8 cellular contexts compared by ENCODE assay signal in the genomic region with DNA sequence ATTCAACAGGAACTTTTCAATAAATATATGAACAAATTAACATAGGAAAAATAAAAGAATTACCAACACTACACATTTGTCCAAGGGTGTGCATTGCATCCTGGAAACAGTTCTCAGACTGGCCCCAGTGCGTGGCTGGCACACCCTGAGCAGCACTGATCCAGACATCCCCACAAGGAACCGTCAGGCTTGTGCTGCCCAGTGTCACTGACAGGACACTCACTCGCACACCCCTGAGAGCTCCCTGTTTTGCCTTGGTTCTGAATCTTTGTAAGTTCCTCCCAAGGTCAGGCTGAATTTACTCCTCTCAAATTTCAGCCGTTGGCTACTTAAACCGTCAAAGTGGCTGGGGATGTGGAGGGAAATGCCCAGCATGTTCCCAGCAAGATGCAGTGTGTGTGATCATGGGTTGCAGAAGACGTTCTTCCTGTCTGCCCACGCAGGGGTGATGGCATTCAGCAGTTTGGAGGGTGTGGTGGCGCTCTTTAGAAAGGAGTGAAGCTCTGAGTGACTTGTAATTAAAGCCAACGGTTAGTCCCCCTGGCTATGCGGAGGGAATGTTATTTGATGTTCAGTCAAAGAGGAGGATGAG. TPM values are rescaled to one million over a fixed set of nuclear protein-coding genes. Genes with fewer than 3 reads are reported as not detected.
DNase-seq lines count a peak whose midpoint lies in the region; ATAC-seq, FAIRE-seq and TF ChIP-seq lines count a peak whose summit lies in the region.

No MANE protein-coding gene starts in this region.

- H3F3A ChIP-seq in GM23338 (replicated peaks; ENCODE audit: low read depth) = peaks cover 14% of the 10 kb centered on the region; the same call in 1 of the 2 replicates

- intact Hi-C loops in heart right ventricle (cut with DNase I) = loop anchor here in 1 of 10 donors (2.0 kb wide), 1 partner anchor 15 kb away; a partner anchor contains a TSS

- H3K27ac ChIP-seq in GM23338 (ENCODE audit: low read depth) (no peak overlapping the region), heart right ventricle (peak overlapping the region; percentile 84 to 99 (median 93)), small intestine (ENCODE audit: low read depth in 1 of 2, low read length in 1 of 2) (peak overlapping the region; percentile 79 to 96)

- H3K4me3 Mint-ChIP-seq in GM23338 = peak overlapping the region; percentile 89
- H3K4me3 Mint-ChIP-seq in endothelial cell (ENCODE audit: unreplicated experiment) = no peak overlapping the region
- H3K4me3 Mint-ChIP-seq in progenitor cell of endocrine pancreas (ENCODE audit: low read depth) = no peak overlapping the region

- H3K36me3 Mint-ChIP-seq in GM23338 (ENCODE audit: low read depth) (peaks cover 9% of the 10 kb centered on the region; the same call in 2 of the 3 replicates), endothelial cell (ENCODE audit: low read depth, unreplicated experiment) (no peaks in the 10 kb centered on the region), progenitor cell of endocrine pancreas (ENCODE audit: insufficient read depth) (no peaks in the 10 kb centered on the region)

- 16 to 24% methylated on average over 10 of the region's 10 CpGs for WGBS in heart right ventricle, 2 donors
- WGBS in small intestine, 3 donors = 8 to 17% (median 9%) methylated on average over 10 of the region's 10 CpGs

- H3K4me2 ChIP-seq in GM23338 = peak overlapping the region; percentile 74

- FAIRE-seq in small intestine (lab: Jason Lieb, UNC) = no peak

- H3K27me3 Mint-ChIP-seq in GM23338 (ENCODE audit: insufficient read depth, low read depth, poor library complexity) (peaks cover 53% of the 10 kb centered on the region), endothelial cell (ENCODE audit: unreplicated experiment) (peaks cover 13% of the 10 kb centered on the region), progenitor cell of endocrine pancreas (peaks cover 87% of the 10 kb centered on the region)

- no peaks in the 10 kb centered on the region for H3K9me3 Mint-ChIP-seq in GM23338
- no peaks in the 10 kb centered on the region for H3K9me3 Mint-ChIP-seq in endothelial cell (ENCODE audit: unreplicated experiment)
- H3K9me3 Mint-ChIP-seq in progenitor cell of endocrine pancreas (ENCODE audit: low read depth) = no peaks in the 10 kb centered on the region

- no peaks in the 10 kb centered on the region for H3K9me3 ChIP-seq in heart right ventricle
- H3K9me3 ChIP-seq in small intestine (ENCODE audit: control insufficient read depth, low read depth) = no peaks in the 10 kb centered on the region

- H3K4me1 ChIP-seq in GM23338 (ENCODE audit: insufficient read depth) = peaks cover 28% of the 10 kb centered on the region
- peaks cover 25 to 68% (median 60%) of the 10 kb centered on the region in 9 donors for H3K4me1 ChIP-seq in heart right ventricle
- H3K4me1 ChIP-seq in small intestine (ENCODE audit: control insufficient read depth in 2 of 2, insufficient read depth in 1 of 2, low read depth in 1 of 2, low read length in 1 of 2) = peaks cover 2 to 8% of the 10 kb centered on the region in 2 donors

- H2AFZ ChIP-seq in GM23338 = no peak overlapping the region

- no peaks in the 10 kb centered on the region for H3K9me2 ChIP-seq in GM23338 (ENCODE audit: insufficient read depth)

- H3K36me3 ChIP-seq in GM23338 (ENCODE audit: insufficient read depth) = no peaks in the 10 kb centered on the region
- no peaks in the 10 kb centered on the region for H3K36me3 ChIP-seq in heart right ventricle
- no peaks in the 10 kb centered on the region for H3K36me3 ChIP-seq in small intestine (ENCODE audit: control insufficient read depth in 2 of 2, insufficient read depth in 2 of 2, low read length in 2 of 2)

- H3K27me3 ChIP-seq in GM23338 (ENCODE audit: insufficient read depth) (peaks cover 93% of the 10 kb centered on the region), heart right ventricle (no peaks in the 10 kb centered on the region), small intestine (ENCODE audit: control insufficient read depth in 2 of 2, insufficient read depth in 2 of 2, low read length in 2 of 2) (no peaks in the 10 kb centered on the region)

- H3K79me2 ChIP-seq in GM23338 (replicated peaks; ENCODE audit: insufficient read depth) = no peaks in the 10 kb centered on the region

- H3K27ac Mint-ChIP-seq in GM23338 (no peak overlapping the region), endothelial cell (ENCODE audit: unreplicated experiment) (no peak overlapping the region), progenitor cell of endocrine pancreas (no peak overlapping the region)

- H4K20me1 ChIP-seq in GM23338 (replicated peaks; ENCODE audit: insufficient read depth) = no peaks in the 10 kb centered on the region

- TF ChIP-seq CTCF in GM23338 (conservative IDR thresholded peaks at IDR 0.05; ENCODE audit: low read depth in 2 of 2) = no peak
- no peak for TF ChIP-seq CTCF in heart right ventricle (IDR thresholded peaks at IDR 0.05)
- no peak for TF ChIP-seq CTCF in endothelial cell (IDR thresholded peaks at IDR 0.05; ENCODE audit: unreplicated experiment)
- no peak for TF ChIP-seq CTCF in progenitor cell of endocrine pancreas (IDR thresholded peaks at IDR 0.05; ENCODE audit: unreplicated experiment)

- DNase-seq in GM23338 (ENCODE audit: low spot score) (no peak), RKO (ENCODE audit: low spot score) (peak; percentile 97), heart right ventricle (no peak), small intestine (peak; percentile 52), endothelial cell (ENCODE audit: low spot score) (no peak), progenitor cell of endocrine pancreas (ENCODE audit: low spot score, unreplicated experiment) (no peak)
- peak in 3 of 4 experiments; percentile 17 to 27 (median 20) for DNase-seq in activated naive CD4-positive, alpha-beta T cell (lab: John Stamatoyannopoulos, UW)

- H3K4me3 ChIP-seq in GM23338 (0 out of 2 replicates have a peak overlapping the region, but pooled peaks have one; percentile 19), heart right ventricle (peak overlapping the region in 9 of 10 donors; percentile 53 to 78 (median 73)), small intestine (ENCODE audit: low read depth in 1 of 2, low read length in 2 of 2) (no peak overlapping the region)

- ATAC-seq in GM23338 (no peak), heart right ventricle (peak in 4 of 8 donors; percentile 9 to 20 (median 14)), HG02870 (IDR thresholded peaks at IDR 0.05; ENCODE audit: unreplicated experiment) (no peak)

- H3K4me1 Mint-ChIP-seq in GM23338 = peaks cover 34% of the 10 kb centered on the region
- H3K4me1 Mint-ChIP-seq in endothelial cell (ENCODE audit: unreplicated experiment) = peaks cover 35% of the 10 kb centered on the region
- peaks cover 6% of the 10 kb centered on the region for H3K4me1 Mint-ChIP-seq in progenitor cell of endocrine pancreas (ENCODE audit: low read depth)

TF ChIP-seq in GM23338, 12 proteins besides CTCF, POLR2A, EP300 and RAD21 (continues in another document):
- TF ChIP-seq POLR2AphosphoS5 (IDR thresholded peaks at IDR 0.05; ENCODE audit: low read depth) = no peak

RNA-seq across cellular contexts. Expression of a gene that starts 1.7 kb away (rescaled TPM):
- 8.9 and 13.9 TPM in 2 replicates for total RNA-seq in GM23338 (2014; rRNA removed; shearing (Covaris generic))
- polyA plus RNA-seq in GM23338 (2016; fragmentation: Nextera tagmentation; extraction: Ambion mirVana) (243 and 267 TPM in 2 replicates), heart right ventricle (100 to 1,000 TPM; 195 to 231 TPM), small intestine (100 to 1,000 TPM; 133 to 464 (median 153) TPM)
- total RNA-seq in heart right ventricle (100 to 1,000 TPM in 6 of 10 donors, 10 to 100 TPM in 4; 88.8 to 354 (median 109) TPM), endothelial cell (ENCODE audit: unreplicated experiment) (2.4 TPM), progenitor cell of endocrine pancreas (11.5 TPM in 2 replicates)

RNA-seq across cellular contexts. Expression of a gene that starts 15.5 kb away (rescaled TPM):
- total RNA-seq in GM23338 (2014; rRNA removed; shearing (Covaris generic)) = 13.9 and 31.0 TPM in 2 replicates
- 121 and 133 TPM in 2 replicates for polyA plus RNA-seq in GM23338 (2016; fragmentation: Nextera tagmentation; extraction: Ambion mirVana)
- 100 to 1,000 TPM in 5 of 10 donors, 10 to 100 TPM in 5; 83.3 to 164 (median 97.0) TPM for total RNA-seq in heart right ventricle
- 100 to 1,000 TPM in 1 of 2 donors, 10 to 100 TPM in 1; 31.9 to 268 TPM for polyA plus RNA-seq in heart right ventricle
- 100 to 1,000 TPM in 1 of 3 donors, 10 to 100 TPM in 2; 75.0 to 151 (median 86.2) TPM for polyA plus RNA-seq in small intestine
- not detected for total RNA-seq in endothelial cell (ENCODE audit: unreplicated experiment)
- 4.0 and 5.2 TPM in 2 replicates for total RNA-seq in progenitor cell of endocrine pancreas

RNA-seq across cellular contexts. Expression of a gene that starts 20.8 kb away (rescaled TPM):
- not detected in 2 replicates for total RNA-seq in GM23338 (2014; rRNA removed; shearing (Covaris generic))
- polyA plus RNA-seq in GM23338 (2016; fragmentation: Nextera tagmentation; extraction: Ambion mirVana) (not detected in 2 replicates), heart right ventricle (10 to 100 TPM in 1 of 2 donors, 1 to 10 TPM in 1; 4.4 to 29.8 TPM), small intestine (1 to 10 TPM in 1 of 3 donors, not detected in 2; 5.4 TPM)
- total RNA-seq in heart right ventricle (10 to 100 TPM in 1 of 10 donors, 1 to 10 TPM in 9; 1.9 to 11.6 (median 4.1) TPM), endothelial cell (ENCODE audit: unreplicated experiment) (not detected), progenitor cell of endocrine pancreas (not detected in 2 replicates)

RNA-seq across cellular contexts. Expression of a gene that starts 22.3 kb away (rescaled TPM):
- 1.1 TPM in 1 of 2 replicates, not detected in the other for total RNA-seq in GM23338 (2014; rRNA removed; shearing (Covaris generic))
- polyA plus RNA-seq in GM23338 (2016; fragmentation: Nextera tagmentation; extraction: Ambion mirVana) (4.7 and 6.1 TPM in 2 replicates), heart right ventricle (10 to 100 TPM; 11.9 to 25.4 TPM), small intestine (100 to 1,000 TPM in 1 of 3 donors, 10 to 100 TPM in 1, 1 to 10 TPM in 1; 3.5 to 106 (median 11.0) TPM)
- total RNA-seq in heart right ventricle (10 to 100 TPM in 1 of 10 donors, 1 to 10 TPM in 5, under 1 TPM in 4; 0.75 to 24.3 (median 1.7) TPM), endothelial cell (ENCODE audit: unreplicated experiment) (not detected), progenitor cell of endocrine pancreas (not detected in 2 replicates)

RNA-seq across cellular contexts. Expression of a gene that starts 28.4 kb away (rescaled TPM):
- not detected in 2 replicates for total RNA-seq in GM23338 (2014; rRNA removed; shearing (Covaris generic))
- polyA plus RNA-seq in GM23338 (2016; fragmentation: Nextera tagmentation; extraction: Ambion mirVana) = 1.6 and 2.5 TPM in 2 replicates
- total RNA-seq in heart right ventricle = 10 to 100 TPM in 1 of 10 donors, 1 to 10 TPM in 5, under 1 TPM in 2, not detected in 2; 0.71 to 67.7 (median 2.6) TPM
- 100 to 1,000 TPM in 1 of 2 donors, 10 to 100 TPM in 1; 11.1 to 102 TPM for polyA plus RNA-seq in heart right ventricle
- 100 to 1,000 TPM in 1 of 3 donors, 10 to 100 TPM in 2; 20.4 to 240 (median 22.2) TPM for polyA plus RNA-seq in small intestine
- total RNA-seq in endothelial cell (ENCODE audit: unreplicated experiment) = not detected
- not detected in 2 replicates for total RNA-seq in progenitor cell of endocrine pancreas

Comparison
In these comparisons a context has a peak if more than half of its experiments do, and no peak if none do; other contexts are left out.
1. DNase-seq: peak in RKO (single experiment), activated naive CD4-positive, alpha-beta T cell (3 of 4) and small intestine (single experiment); none in GM23338 (single experiment), heart right ventricle (0 of 2), endothelial cell (single experiment) and progenitor cell of endocrine pancreas (single experiment).
2. H3K4me3 ChIP-seq: peak in GM23338 (single experiment) and heart right ventricle (9 of 10); none in small intestine (0 of 2).